ENCODE assay signal across 8 cellular contexts in genomic region chr6:159693894-159694545, GRCh38. TPM values are rescaled to one million over a fixed set of nuclear protein-coding genes. Genes with fewer than 3 reads are reported as not detected.
A peak's percentile ranks its signal among the peaks of the same experiment; 100 is the strongest.
DNase-seq lines count a peak whose midpoint lies in the region; ATAC-seq and TF ChIP-seq lines count a peak whose summit lies in the region.

No MANE protein-coding gene starts in this region.

- ATAC-seq in GM21723 (IDR thresholded peaks at IDR 0.05; ENCODE audit: unreplicated experiment) (peak; percentile 5), HG03095 (IDR thresholded peaks at IDR 0.05; ENCODE audit: unreplicated experiment) (no peak)

- no peak for TF ChIP-seq CTCF in C4-2B (conservative IDR thresholded peaks at IDR 0.05)

- peak; percentile 77 for DNase-seq in NCI-H226
- DNase-seq in activated effector memory CD4-positive, alpha-beta T cell treated with anti-CD3 and anti-CD28 coated beads, Interleukin-2, amount 50 U/mL, for 16 hours = peak; percentile 80
- peak; percentile 21 for DNase-seq in globus pallidus (ENCODE audit: low spot score)
- peak; percentile 9 for DNase-seq in occipital lobe (lab: John Stamatoyannopoulos, UW)
- DNase-seq in posterior vena cava (ENCODE audit: low spot score) = no peak

- intact Hi-C loops in posterior vena cava (cut with DNase I) = loop anchor here (5.0 to 10.0 kb wide), 3 partner anchors 33 to 91 kb away; partner anchors contain the start of genes WTAP (in 2 of the 2) and TCP1 (in 1 of the 2)

- peak overlapping the region; percentile 83 for H3K27ac ChIP-seq in C4-2B

RNA-seq across cellular contexts. Expression of gene SOD2, which starts 1.0 kb away (rescaled TPM):
- 75.2 TPM for total RNA-seq in occipital lobe
- total RNA-seq in posterior vena cava = 100 to 1,000 TPM; 584 to 998 TPM

RNA-seq across cellular contexts. Expression of gene WTAP, which starts 33.3 kb away (rescaled TPM):
- 147 TPM for total RNA-seq in occipital lobe
- 10 to 100 TPM; 70.1 to 84.7 TPM for total RNA-seq in posterior vena cava
